ENCODE assay signal across 38 cellular contexts in the genomic region with DNA sequence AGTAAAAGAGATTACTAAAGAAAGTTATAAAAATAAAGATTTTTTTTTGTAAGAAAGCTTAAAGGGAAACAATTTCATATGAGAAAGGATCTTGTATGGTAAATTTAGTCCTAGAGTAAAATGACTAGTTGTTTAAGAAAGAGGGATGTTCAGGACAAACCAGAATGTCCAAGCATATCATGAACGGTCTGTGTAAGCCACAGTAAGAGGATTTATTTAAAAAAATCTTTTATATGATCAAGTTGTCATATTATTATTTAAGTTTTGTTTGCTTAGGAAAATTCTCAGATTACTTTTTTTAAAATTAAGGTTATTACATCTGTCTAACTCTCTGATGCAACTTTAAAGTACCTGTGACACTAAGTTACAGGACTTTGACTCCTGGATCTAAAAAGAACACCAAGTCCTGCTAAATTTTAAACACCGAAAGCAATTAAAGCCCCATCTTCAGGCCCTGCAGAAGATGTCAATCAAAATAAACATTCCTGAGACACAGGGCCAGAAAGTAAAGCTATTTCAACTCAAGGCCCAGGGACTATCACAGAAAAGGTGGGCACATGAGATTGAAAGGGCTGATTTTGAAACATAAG. TPM values are rescaled to one million over a fixed set of nuclear protein-coding genes. Genes with fewer than 3 reads are reported as not detected.
"Had no signal": no experiment of that assay in that cellular context is flagged by ENCODE, and none has a peak within 500 bp of the region (broad histone marks: within the 10 kb centered on the region; RNA-seq: fewer than 3 reads in every experiment).

No MANE protein-coding gene starts in this region.

- H3K27ac ChIP-seq: adrenal gland, body of pancreas, PC-9, VCaP had no signal

- H3K4me1 Mint-ChIP-seq: activated B cell treated with CpG ODN at 0.5 μM for 24 hours had no signal

- H3K4me3 Mint-ChIP-seq: activated B cell treated with CpG ODN at 0.5 μM for 24 hours; activated CD4-positive, alpha-beta memory T cell treated with anti-CD3 and anti-CD28 coated beads for 36 hours; activated naive CD4-positive, alpha-beta T cell treated with anti-CD3 and anti-CD28 coated beads for 36 hours; activated T-cell treated with anti-CD3 and anti-CD28 coated beads, Interleukin-2, amount 50 U/mL, for 4 hours; activated T-helper 1 cell treated with anti-CD3 and anti-CD28 coated beads, Interleukin-12 subunit alpha, Interleukin-12 subunit beta, Interleukin-2, Interleukin-4 antibody, amounts not matched to agents 30 ng/mL and 10 ng/mL and 1 ng/mL, durations not matched to agents 14 hours and 24 hours and 36 hours had no signal

- H2AFZ ChIP-seq: PC-9 had no signal

- H3K4me1 ChIP-seq: adrenal gland, body of pancreas had no signal

- H3K27ac Mint-ChIP-seq: activated B cell treated with CpG ODN at 0.5 μM for 24 hours; activated CD4-positive, alpha-beta memory T cell treated with anti-CD3 and anti-CD28 coated beads for 36 hours; activated naive CD4-positive, alpha-beta T cell treated with anti-CD3 and anti-CD28 coated beads for 36 hours; activated naive CD4-positive, alpha-beta T cell treated with anti-CD3 and anti-CD28 coated beads, Interleukin-2, amount 50 U/mL, for 72 hours; activated T-helper 1 cell treated with anti-CD3 and anti-CD28 coated beads, Interleukin-12 subunit alpha, Interleukin-12 subunit beta, Interleukin-2, Interleukin-4 antibody, amounts not matched to agents 30 ng/mL and 10 ng/mL and 1 ng/mL, durations not matched to agents 14 hours and 24 hours and 36 hours had no signal

- FAIRE-seq: astrocyte, bronchial epithelial cell had no signal

- H3K4me2 ChIP-seq: PC-9 had no signal

- DNase-seq: activated B cell treated with CpG ODN at 0.5 μM for 24 hours; activated CD4-positive, alpha-beta memory T cell treated with anti-CD3 and anti-CD28 coated beads for 36 hours; activated CD4-positive, alpha-beta T cell treated with anti-CD3 and anti-CD28 coated beads for 4 hours; activated CD4-positive, alpha-beta T cell treated with anti-CD3 and anti-CD28 coated beads, Interleukin-2, amount 50 U/mL, for 1 hour; activated CD4-positive, CD25-positive, alpha-beta regulatory T cell treated with anti-CD3 and anti-CD28 coated beads, Interleukin-2, amount 50 U/mL, for 72 hours; activated CD8-positive, alpha-beta memory T cell treated with anti-CD3 and anti-CD28 coated beads, Interleukin-2, amount 50 U/mL, for 4 hours; activated gamma-delta T cell treated with Interleukin-2 at 50 U/mL for 16 hours; activated naive CD4-positive, alpha-beta T cell treated with anti-CD3 and anti-CD28 coated beads for 36 hours; activated T-cell treated with anti-CD3 and anti-CD28 coated beads for 4 hours; activated T-cell treated with anti-CD3 and anti-CD28 coated beads, Interleukin-2, amount 50 U/mL, for 4 hours; adrenal gland; body of pancreas; caudate nucleus; cerebellar nuclear complex; Kasumi-1; MM.1S; MV-4-11; NCI-H1092 treated with DMSO at 0.1 percent for 48 hours; NCI-H1417; NCI-H146; NCI-H187; NCI-H2029 treated with DMSO at 0.1 percent for 48 hours; NCI-H2171 treated with DMSO at 0.1 percent for 48 hours; NCI-H226; NCI-H446 treated with DMSO at 0.1 percent for 48 hours; NCI-H524; NK-92 treated with Interleukin-12 subunit alpha and Interleukin-12 subunit beta, amount 100 ng/mL, for 24 hours; PC-9; Right ventricle myocardium superior; SW 1271; T-helper 1 cell; T-helper 2 cell; T-helper 9 cell had no signal

- H3K27me3 ChIP-seq: adrenal gland, body of pancreas had no signal

- H3K27me3 Mint-ChIP-seq: activated B cell treated with CpG ODN at 0.5 μM for 24 hours; activated CD4-positive, alpha-beta memory T cell treated with anti-CD3 and anti-CD28 coated beads for 36 hours had no signal

- ATAC-seq: activated naive CD4-positive, alpha-beta T cell treated with anti-CD3 and anti-CD28 coated beads, Interleukin-2, amount 50 U/mL, for 72 hours; activated T-cell treated with anti-CD3 and anti-CD28 coated beads, Interleukin-2, amount 50 U/mL, for 4 hours; body of pancreas had no signal

- H3K4me3 ChIP-seq: adrenal gland, body of pancreas, PC-9 had no signal

- H3K36me3 ChIP-seq: adrenal gland had no signal

RNA-seq across cellular contexts. Expression of a gene that starts 17.3 kb away (rescaled TPM):
- total RNA-seq: activated B cell treated with CpG ODN at 0.5 μM for 24 hours; activated CD4-positive, alpha-beta memory T cell treated with anti-CD3 and anti-CD28 coated beads for 36 hours; activated naive CD4-positive, alpha-beta T cell treated with anti-CD3 and anti-CD28 coated beads for 36 hours; activated naive CD4-positive, alpha-beta T cell treated with anti-CD3 and anti-CD28 coated beads, Interleukin-2, amount 50 U/mL, for 72 hours; activated T-cell treated with anti-CD3 and anti-CD28 coated beads, Interleukin-2, amount 50 U/mL, for 4 hours; activated T-helper 1 cell treated with anti-CD3 and anti-CD28 coated beads, Interleukin-12 subunit alpha, Interleukin-12 subunit beta, Interleukin-2, Interleukin-4 antibody, amounts not matched to agents 30 ng/mL and 10 ng/mL and 1 ng/mL, durations not matched to agents 14 hours and 24 hours and 36 hours; adrenal gland; astrocyte; bronchial epithelial cell; PC-9; Right ventricle myocardium superior had no signal
- polyA plus RNA-seq: adrenal gland had no signal
